10 cellular contexts compared by ENCODE assay signal in the genomic region with DNA sequence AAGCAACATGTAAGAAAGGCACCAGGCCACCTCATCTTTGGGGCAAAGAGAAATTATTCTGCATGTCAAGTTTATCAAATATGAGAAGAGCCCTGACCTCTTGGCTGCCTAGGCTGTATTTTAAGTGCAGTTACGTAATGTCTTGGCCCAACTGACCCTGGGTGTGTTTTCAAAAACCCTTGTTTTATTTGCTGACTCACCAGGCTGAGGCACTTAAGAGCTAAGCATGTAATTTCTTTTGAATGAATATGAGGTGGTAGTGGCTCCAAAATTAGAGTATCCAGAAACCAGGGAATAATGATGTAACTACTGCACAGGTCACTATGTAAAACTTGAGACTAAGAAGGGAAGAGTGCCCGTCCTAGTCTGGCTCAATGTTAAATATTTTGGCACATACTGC. TPM values are rescaled to one million over a fixed set of nuclear protein-coding genes. Genes with fewer than 3 reads are reported as not detected.
DNase-seq lines count a peak whose midpoint lies in the region; ATAC-seq and TF ChIP-seq lines count a peak whose summit lies in the region.
"Had no signal": no experiment of that assay in that cellular context is flagged by ENCODE, and none has a peak within 500 bp of the region (broad histone marks: within the 10 kb centered on the region; RNA-seq: fewer than 3 reads in every experiment).

No MANE protein-coding gene starts in this region.

- H3K4me3 ChIP-seq in PC-3 (ENCODE audit: low read length) (no peak overlapping the region), skeletal muscle cell (ENCODE audit: low read depth, low read length) (no peak overlapping the region), prostate gland (no peak overlapping the region)

- H4K20me1 ChIP-seq in PC-3 (ENCODE audit: low read length) = no peaks in the 10 kb centered on the region

- H3K4me1 ChIP-seq in PC-3 (ENCODE audit: insufficient read depth, low read length) (peaks cover 36% of the 10 kb centered on the region), prostate gland (replicated peaks) (no peaks in the 10 kb centered on the region)

- H3K27me3 ChIP-seq in PC-3 (ENCODE audit: low read length) (no peaks in the 10 kb centered on the region), prostate gland (replicated peaks; ENCODE audit: insufficient read depth) (no peaks in the 10 kb centered on the region)

- TF ChIP-seq POLR2A in prostate gland (IDR thresholded peaks at IDR 0.05) = no peak

- no peaks in the 10 kb centered on the region for H3K79me2 ChIP-seq in PC-3 (ENCODE audit: low read length)

- no peaks in the 10 kb centered on the region for H3F3A ChIP-seq in PC-3 (ENCODE audit: low read length, unreplicated experiment)

- TF ChIP-seq CTCF in PC-3 (conservative IDR thresholded peaks at IDR 0.05; ENCODE audit: low read depth, low read length) (no peak), prostate gland (IDR thresholded peaks at IDR 0.05) (no peak)

- ATAC-seq in PC-3 (peak; percentile 57), GM21786 (IDR thresholded peaks at IDR 0.05; ENCODE audit: unreplicated experiment) (no peak)

- DNase-seq in HCEC 1CT = peak; percentile 86
- peak; percentile 77 for DNase-seq in PC-3
- peak; percentile 89 for DNase-seq in fibroblast of peridontal ligament (ENCODE audit: extremely low read depth)
- peak; percentile 41 for DNase-seq in skeletal muscle cell (ENCODE audit: low read depth)
- DNase-seq in prostate gland (ENCODE audit: low spot score) = no peak
- DNase-seq in 8988T = no peak
- DNase-seq in nucleus accumbens (lab: John Stamatoyannopoulos, UW) = no peak
- DNase-seq: NCI-H1436 treated with DMSO at 0.1 percent for 48 hours had no signal

- peak overlapping the region; percentile 55 for H3K27ac ChIP-seq in PC-3 (ENCODE audit: low read length)
- H3K27ac ChIP-seq in prostate gland = peak overlapping the region in 1 of 2 donors; percentile 3

- no peak overlapping the region for H3K9ac ChIP-seq in PC-3 (ENCODE audit: low read length)

- intact Hi-C loops in PC-3 (cut with micrococcal nuclease) (loop anchor here (10.0 kb wide), 1 partner anchor 71 kb away; no protein-coding TSS in a partner anchor), prostate gland (cut with DNase I) (no loop called here)

- H3K9me2 ChIP-seq in PC-3 (replicated peaks; ENCODE audit: low read length) = no peaks in the 10 kb centered on the region

- H2AFZ ChIP-seq in PC-3 (ENCODE audit: low read length) = no peak overlapping the region

- BruUV-seq in PC-3 (replicated peaks; lab: Mats Ljungman, UMichigan) = no TSS peak

- CTCF ChIA-PET in PC-3 (lab: Charles Lee) = interaction anchor here (0.7 kb wide), 1 partner anchor 68 kb away, joined by 3 read pairs; no protein-coding TSS in a partner anchor

- peaks cover 6% of the 10 kb centered on the region; the same call in 1 of the 2 replicates for H3K9me3 ChIP-seq in PC-3 (ENCODE audit: low read length)
- H3K9me3 ChIP-seq in prostate gland = no peaks in the 10 kb centered on the region

- WGBS in prostate gland = 29% methylated on average over 2 of the region's 2 CpGs

- peak overlapping the region; percentile 58 for H3K4me2 ChIP-seq in PC-3 (ENCODE audit: low read length)

- POLR2A ChIA-PET in PC-3 (lab: Charles Lee; ENCODE audit: unreplicated experiment) = interaction anchor here (0.6 kb wide), 2 partner anchors 31 to 234 kb away, joined by 4 to 8 read pairs; no protein-coding TSS in a partner anchor

- H3K36me3 ChIP-seq in PC-3 (ENCODE audit: low read depth, low read length) = no peaks in the 10 kb centered on the region
- H3K36me3 ChIP-seq in prostate gland = no peaks in the 10 kb centered on the region

RNA-seq across cellular contexts. Expression of gene PGPEP1L, which starts 24.3 kb away (rescaled TPM):
- total RNA-seq in PC-3 (2014; rRNA removed) = not detected in 2 replicates
- total RNA-seq in prostate gland = under 1 TPM in 1 of 2 donors, not detected in 1; 0.97 TPM
- total RNA-seq: urinary bladder had no signal

Comparison
In these comparisons a context has a peak if more than half of its experiments do, and no peak if none do; other contexts are left out.
1. DNase-seq: peak in HCEC 1CT (single experiment), PC-3 (single experiment), fibroblast of peridontal ligament (single experiment) and skeletal muscle cell (single experiment); none in prostate gland (single experiment), 8988T (single experiment) and nucleus accumbens (0 of 56).